In genomic region chr13:106011600-106011999, GRCh38 we compare ENCODE assay signal across 8 cellular contexts.
"Had no signal": no experiment of that assay in that cellular context is flagged by ENCODE, and none has a peak within 500 bp of the region (broad histone marks: within the 10 kb centered on the region; RNA-seq: fewer than 3 reads in every experiment).

No MANE protein-coding gene starts in this region.

- ATAC-seq: GM12878 had no signal

- FAIRE-seq: G401.6, GM12878, GM12891, GM12892, GM18507, GM19239 had no signal

- H3K4me3 ChIP-seq: GM12878 had no signal

- DNase-seq: GDM1, GF-D8 had no signal
